1 cellular context compared by ENCODE assay signal in the genomic region with DNA sequence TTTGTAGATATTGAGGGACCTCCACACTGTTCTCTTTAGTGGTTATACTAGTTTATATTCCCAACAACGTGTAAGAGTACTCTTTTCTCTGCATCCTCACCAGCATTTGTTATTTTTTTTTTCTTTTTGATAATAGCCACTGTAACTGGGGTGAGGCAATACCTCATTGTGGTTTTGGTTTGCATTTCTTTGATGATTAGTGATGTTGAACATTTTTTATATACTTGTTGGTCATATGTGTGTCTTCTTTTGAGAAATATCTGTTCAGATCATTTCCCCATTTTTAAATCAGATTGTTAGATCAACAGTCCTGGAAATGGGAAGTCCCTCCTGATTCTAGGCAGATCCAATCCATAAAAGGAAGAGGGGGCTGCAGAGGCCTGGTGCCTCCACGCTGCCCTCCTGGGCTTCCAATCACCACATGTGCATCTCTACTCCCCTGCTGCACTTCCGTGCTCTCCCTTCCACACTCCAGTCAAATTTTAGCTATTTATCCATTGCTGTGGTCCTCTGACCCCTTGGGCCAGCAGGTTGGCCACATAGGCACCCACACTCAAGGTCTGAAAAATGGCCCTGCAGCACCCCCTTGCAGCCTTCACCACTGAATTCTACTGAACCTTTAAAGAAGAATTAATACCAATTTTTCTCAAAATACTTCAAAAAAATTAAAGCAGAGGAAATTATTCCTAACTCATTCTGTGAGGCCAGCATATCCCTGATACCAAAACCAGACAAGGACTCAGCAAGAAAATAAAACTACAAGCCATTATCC.
TF ChIP-seq lines count a peak whose summit lies in the region.

No MANE protein-coding gene starts in this region.

TF ChIP-seq in IMR-90, 13 proteins besides CTCF, POLR2A, EP300 and RAD21:
- TF ChIP-seq CEBPB (IDR thresholded peaks at IDR 0.05; ENCODE audit: low read depth, low read length) = peak; percentile 55; the same call in 1 of the 2 replicates
